In genomic region chr2:143422681-143423080, GRCh38 we compare ENCODE assay signal across 10 cellular contexts.
DNase-seq lines count a peak whose midpoint lies in the region; ATAC-seq and TF ChIP-seq lines count a peak whose summit lies in the region.
"Had no signal": no experiment of that assay in that cellular context is flagged by ENCODE, and none has a peak within 500 bp of the region (broad histone marks: within the 10 kb centered on the region; RNA-seq: fewer than 3 reads in every experiment).

No MANE protein-coding gene starts in this region.

- ATAC-seq in HG02870 (IDR thresholded peaks at IDR 0.05; ENCODE audit: unreplicated experiment), result peak; percentile 94
- peak; percentile 62 for ATAC-seq in stimulated activated effector memory CD8-positive, alpha-beta T cell treated with anti-CD3 and anti-CD28 coated beads, Interleukin-12 subunit alpha, Interleukin-12 subunit beta, amount 100 ng/mL, for 72 hours

- no peak for DNase-seq in activated T-cell treated with anti-CD3 and anti-CD28 coated beads, Interleukin-2, amount 50 U/mL, for 24 hours
- DNase-seq in activated T-cell treated with anti-CD3 and anti-CD28 coated beads, Interleukin-2, amount 50 U/mL, for 48 hours, result no peak
- DNase-seq in NOMO-1 (lab: John Stamatoyannopoulos, UW; ENCODE audit: unreplicated experiment in 2 of 2) (peak; percentile 0 to 22), GM20000 (ENCODE audit: low spot score) (no peak), cerebellar nuclear complex (lab: John Stamatoyannopoulos, UW) (no peak), NCI-H2171 (lab: John Stamatoyannopoulos, UW) (no peak)
- DNase-seq in stimulated activated effector memory CD8-positive, alpha-beta T cell treated with anti-CD3 and anti-CD28 coated beads, Interleukin-12 subunit alpha, Interleukin-12 subunit beta, amount 100 ng/mL, for 72 hours (ENCODE audit: low spot score in 2 of 2), result no peak
- DNase-seq: activated CD4-positive, alpha-beta T cell treated with anti-CD3 and anti-CD28 coated beads for 48 hours; NCI-H748 treated with DMSO at 0.1 percent for 48 hours had no signal

- H3K36me3 Mint-ChIP-seq in activated T-cell treated with anti-CD3 and anti-CD28 coated beads, Interleukin-2, amount 50 U/mL, for 24 hours (ENCODE audit: low read depth), result peaks cover 16% of the 10 kb centered on the region
- peaks cover 6% of the 10 kb centered on the region for H3K36me3 Mint-ChIP-seq in stimulated activated effector memory CD8-positive, alpha-beta T cell treated with anti-CD3 and anti-CD28 coated beads, Interleukin-12 subunit alpha, Interleukin-12 subunit beta, amount 100 ng/mL, for 72 hours

- H3K27me3 Mint-ChIP-seq in activated T-cell treated with anti-CD3 and anti-CD28 coated beads, Interleukin-2, amount 50 U/mL, for 24 hours, result no peaks in the 10 kb centered on the region

- H3K27ac Mint-ChIP-seq in activated T-cell treated with anti-CD3 and anti-CD28 coated beads, Interleukin-2, amount 50 U/mL, for 24 hours, result peak overlapping the region; percentile 15
- H3K27ac Mint-ChIP-seq in stimulated activated effector memory CD8-positive, alpha-beta T cell treated with anti-CD3 and anti-CD28 coated beads, Interleukin-12 subunit alpha, Interleukin-12 subunit beta, amount 100 ng/mL, for 72 hours, result no peak overlapping the region

- no peak for TF ChIP-seq CTCF in GM20000 (IDR thresholded peaks at IDR 0.05; ENCODE audit: extremely low read depth, missing control alignments)

- H3K9me3 Mint-ChIP-seq in activated T-cell treated with anti-CD3 and anti-CD28 coated beads, Interleukin-2, amount 50 U/mL, for 24 hours, result no peaks in the 10 kb centered on the region
- no peaks in the 10 kb centered on the region for H3K9me3 Mint-ChIP-seq in stimulated activated effector memory CD8-positive, alpha-beta T cell treated with anti-CD3 and anti-CD28 coated beads, Interleukin-12 subunit alpha, Interleukin-12 subunit beta, amount 100 ng/mL, for 72 hours

- no peak overlapping the region for H3K4me3 Mint-ChIP-seq in activated T-cell treated with anti-CD3 and anti-CD28 coated beads, Interleukin-2, amount 50 U/mL, for 24 hours
- H3K4me3 Mint-ChIP-seq in stimulated activated effector memory CD8-positive, alpha-beta T cell treated with anti-CD3 and anti-CD28 coated beads, Interleukin-12 subunit alpha, Interleukin-12 subunit beta, amount 100 ng/mL, for 72 hours, result peak overlapping the region; percentile 2

- peaks cover 67% of the 10 kb centered on the region for H3K4me1 Mint-ChIP-seq in activated T-cell treated with anti-CD3 and anti-CD28 coated beads, Interleukin-2, amount 50 U/mL, for 24 hours (ENCODE audit: low read depth)
- peaks cover 49% of the 10 kb centered on the region for H3K4me1 Mint-ChIP-seq in stimulated activated effector memory CD8-positive, alpha-beta T cell treated with anti-CD3 and anti-CD28 coated beads, Interleukin-12 subunit alpha, Interleukin-12 subunit beta, amount 100 ng/mL, for 72 hours

Comparison
In these comparisons a context has a peak if more than half of its experiments do, and no peak if none do; other contexts are left out.
1. DNase-seq: peak in NOMO-1 (2 of 2); none in activated T-cell treated with anti-CD3 and anti-CD28 coated beads, Interleukin-2, amount 50 U/mL, for 24 hours (single experiment), activated T-cell treated with anti-CD3 and anti-CD28 coated beads, Interleukin-2, amount 50 U/mL, for 48 hours (0 of 2), stimulated activated effector memory CD8-positive, alpha-beta T cell treated with anti-CD3 and anti-CD28 coated beads, Interleukin-12 subunit alpha, Interleukin-12 subunit beta, amount 100 ng/mL, for 72 hours (0 of 2), GM20000 (single experiment), cerebellar nuclear complex (0 of 2) and NCI-H2171 (single experiment).